Comparison of ENCODE assay signal across 20 cellular contexts in the genomic region with DNA sequence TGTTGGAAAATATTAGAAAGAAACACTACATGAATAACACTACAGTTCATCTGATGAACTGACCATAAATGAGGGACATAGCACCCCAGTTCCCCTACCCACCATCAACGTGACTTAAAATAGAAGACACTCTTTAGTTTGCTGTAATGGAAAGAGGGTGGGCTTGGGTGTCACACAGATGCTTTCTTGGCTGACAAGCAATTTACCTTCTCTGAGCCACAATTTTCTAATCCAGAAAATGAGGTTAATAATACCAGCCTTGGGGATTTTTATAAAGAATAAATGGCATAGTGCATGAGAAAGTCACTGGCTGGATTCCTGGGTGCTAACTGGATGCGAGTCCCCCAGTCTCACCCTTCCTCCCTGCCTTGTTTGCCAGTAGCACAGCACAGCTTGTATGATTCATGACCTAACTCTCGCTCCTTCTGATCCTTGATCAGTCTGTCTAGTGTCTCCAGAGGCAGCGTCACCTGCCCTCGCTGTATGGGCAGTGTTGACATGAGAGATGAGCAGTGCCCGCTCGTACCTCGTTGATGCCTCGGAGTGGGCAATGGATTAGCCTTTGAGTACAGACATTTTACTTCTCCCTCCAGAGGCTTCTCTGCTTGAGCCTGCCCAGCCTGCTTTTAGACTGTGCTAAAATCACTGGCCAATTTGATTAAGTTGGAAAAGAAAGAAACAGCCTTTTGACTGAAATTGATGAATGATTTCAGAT.
DNase-seq lines count a peak whose midpoint lies in the region; ATAC-seq, FAIRE-seq and TF ChIP-seq lines count a peak whose summit lies in the region.
"Had no signal": no experiment of that assay in that cellular context is flagged by ENCODE, and none has a peak within 500 bp of the region (broad histone marks: within the 10 kb centered on the region; RNA-seq: fewer than 3 reads in every experiment).

No MANE protein-coding gene starts in this region.

- peaks cover 12% of the 10 kb centered on the region for H3K4me1 ChIP-seq in BE2C
- no peaks in the 10 kb centered on the region for H3K4me1 ChIP-seq in HepG2 (ENCODE audit: insufficient read depth, low read length)
- H3K4me1 ChIP-seq in GM23338 (ENCODE audit: insufficient read depth): no peaks in the 10 kb centered on the region

- POLR2A ChIA-PET in HepG2 (lab: Yijun Ruan, JAX): no interaction called here

- no peak overlapping the region for H2AFZ ChIP-seq in HepG2 (ENCODE audit: low read length)
- H2AFZ ChIP-seq in GM23338: no peak overlapping the region

- H3K27me3 Mint-ChIP-seq in nephron (ENCODE audit: low read depth): no peaks in the 10 kb centered on the region
- no peaks in the 10 kb centered on the region for H3K27me3 Mint-ChIP-seq in GM23338 (ENCODE audit: insufficient read depth, low read depth, poor library complexity)
- H3K27me3 Mint-ChIP-seq: B cell; CD4-positive, CD25-positive, alpha-beta regulatory T cell had no signal

- no peak for TF ChIP-seq EP300 in HepG2 (IDR thresholded peaks at IDR 0.05; ENCODE audit: low read depth in 2 of 2, low read length in 2 of 2)
- TF ChIP-seq EP300 in HepG2 (CRISPR knock-in tag; IDR thresholded peaks at IDR 0.05; ENCODE audit: borderline replicate concordance): no peak

- H3K27ac ChIP-seq in HepG2 (ENCODE audit: extremely low read length, insufficient read depth, low read length) (no peak overlapping the region), GM23338 (ENCODE audit: low read depth) (no peak overlapping the region)

- H3K36me3 Mint-ChIP-seq in nephron (ENCODE audit: low read depth) (no peaks in the 10 kb centered on the region), GM23338 (ENCODE audit: low read depth) (no peaks in the 10 kb centered on the region)
- H3K36me3 Mint-ChIP-seq: CD4-positive, CD25-positive, alpha-beta regulatory T cell; CD8-positive, alpha-beta memory T cell had no signal

- DNase-seq in BE2C (peak; percentile 55), M059J (ENCODE audit: low read depth) (peak; percentile 5), urothelium cell line (ENCODE audit: low spot score) (no peak), HepG2 (ENCODE audit: low spot score) (no peak), GM23338 (ENCODE audit: low spot score) (no peak), HuH-7.5 (ENCODE audit: low spot score) (no peak)
- DNase-seq: C1 segment of cervical spinal cord; CD4-positive, CD25-positive, alpha-beta regulatory T cell; CD8-positive, alpha-beta memory T cell; COR-L47; DMS 273 treated with DMSO at 0.1 percent for 48 hours; DMS53; DND-41; HCEC 1CT; IMR-90 had no signal

- H3K9ac ChIP-seq in HepG2 (ENCODE audit: insufficient read depth, low read depth, low read length): no peak overlapping the region

- H3K36me3 ChIP-seq in BE2C: no peaks in the 10 kb centered on the region
- H3K36me3 ChIP-seq in HepG2 (replicated peaks in 1 of 2; ENCODE audit: control insufficient read depth in 1 of 2, insufficient read depth in 2 of 2, low read length in 2 of 2): no peaks in the 10 kb centered on the region
- no peaks in the 10 kb centered on the region for H3K36me3 ChIP-seq in GM23338 (ENCODE audit: insufficient read depth)

- peaks cover 7% of the 10 kb centered on the region for H3K4me1 Mint-ChIP-seq in nephron
- H3K4me1 Mint-ChIP-seq in GM23338: no peaks in the 10 kb centered on the region
- H3K4me1 Mint-ChIP-seq: B cell had no signal

- no peak for ATAC-seq in HepG2
- no peak for ATAC-seq in GM23338

- intact Hi-C loops in HepG2 (cut with micrococcal nuclease; ENCODE audit: unreplicated experiment): no loop called here

- no peaks in the 10 kb centered on the region for H3K79me2 ChIP-seq in HepG2 (ENCODE audit: insufficient read depth, low read length)
- no peaks in the 10 kb centered on the region for H3K79me2 ChIP-seq in GM23338 (replicated peaks; ENCODE audit: insufficient read depth)

- peak overlapping the region in 2 of 3 experiments; percentile 26 to 71 for H3K27ac Mint-ChIP-seq in nephron
- H3K27ac Mint-ChIP-seq in GM23338: no peak overlapping the region
- H3K27ac Mint-ChIP-seq: B cell; CD4-positive, CD25-positive, alpha-beta regulatory T cell; CD8-positive, alpha-beta memory T cell had no signal

- H3K4me3 Mint-ChIP-seq in nephron (no peak overlapping the region), GM23338 (no peak overlapping the region)
- H3K4me3 Mint-ChIP-seq: B cell; CD4-positive, CD25-positive, alpha-beta regulatory T cell; CD8-positive, alpha-beta memory T cell had no signal

- H3K27me3 ChIP-seq in BE2C (no peaks in the 10 kb centered on the region), HepG2 (ENCODE audit: control insufficient read depth in 1 of 2, insufficient read depth in 2 of 2, low read length in 2 of 2) (no peaks in the 10 kb centered on the region), GM23338 (ENCODE audit: insufficient read depth) (no peaks in the 10 kb centered on the region)

- H4K20me1 ChIP-seq in HepG2 (ENCODE audit: insufficient read depth, low read length): no peaks in the 10 kb centered on the region
- H4K20me1 ChIP-seq in GM23338 (replicated peaks; ENCODE audit: insufficient read depth): no peaks in the 10 kb centered on the region

- H3F3A ChIP-seq in GM23338 (replicated peaks; ENCODE audit: low read depth): no peaks in the 10 kb centered on the region

- no peak for TF ChIP-seq RAD21 in HepG2 (CRISPR knock-in tag; IDR thresholded peaks at IDR 0.05)

- no peak for TF ChIP-seq CTCF in BE2C (IDR thresholded peaks at IDR 0.05; ENCODE audit: low read depth, low read length)
- no peak for TF ChIP-seq CTCF in nephron (IDR thresholded peaks at IDR 0.05; ENCODE audit: unreplicated experiment in 3 of 3)
- no peak for TF ChIP-seq CTCF in HepG2 (CRISPR knock-in tag; IDR thresholded peaks at IDR 0.05)
- TF ChIP-seq CTCF in GM23338 (conservative IDR thresholded peaks at IDR 0.05; ENCODE audit: low read depth in 2 of 2): no peak

- in situ Hi-C loops in HepG2 (cut with HindIII; ENCODE audit: extremely low pct_ligation_motif_present, low pct_unique_long_range_greater_than_20kb): no loop called here

- H3K9me3 ChIP-seq in BE2C: no peaks in the 10 kb centered on the region
- H3K9me3 ChIP-seq in HepG2 (ENCODE audit: low read length): peaks cover 82% of the 10 kb centered on the region

- no peak for TF ChIP-seq POLR2A in HepG2 (IDR thresholded peaks at IDR 0.05; ENCODE audit: insufficient read depth in 1 of 2, low read depth in 2 of 2, low read length in 2 of 2)

- FAIRE-seq in urothelium cell line (lab: Jason Lieb, UNC): peak; percentile 44
- no peak for FAIRE-seq in HepG2 (lab: Jason Lieb, UNC)
- FAIRE-seq: G401.6, GM12891, GM19239 had no signal

- peaks cover 8% of the 10 kb centered on the region for H3K9me2 ChIP-seq in GM23338 (ENCODE audit: insufficient read depth)

- no TSS peak for BruUV-seq in HepG2 (replicated peaks; lab: Mats Ljungman, UMichigan)

- peaks cover 13% of the 10 kb centered on the region for H3K9me3 Mint-ChIP-seq in nephron
- H3K9me3 Mint-ChIP-seq in GM23338: peaks cover 8% of the 10 kb centered on the region

- CTCF ChIA-PET in HepG2 (lab: Yijun Ruan, JAX; ENCODE audit: low intra/inter-chr PET ratio, low total read pairs): no interaction called here

- H3K4me3 ChIP-seq in BE2C (ENCODE audit: low read depth, low read length): no peak overlapping the region
- H3K4me3 ChIP-seq in HepG2 (replicated peaks in 1 of 3; ENCODE audit: insufficient read depth in 1 of 3, low read depth in 2 of 3, low read length in 3 of 3): no peak overlapping the region
- H3K4me3 ChIP-seq in GM23338: no peak overlapping the region

- 19% methylated on average over 9 of the region's 9 CpGs for WGBS in HepG2 (ENCODE audit: low lambda C conversion rate)

- no peak overlapping the region for H3K4me2 ChIP-seq in HepG2 (ENCODE audit: low read depth, low read length)
- no peak overlapping the region for H3K4me2 ChIP-seq in GM23338

TF ChIP-seq in HepG2, 621 proteins besides CTCF, POLR2A, EP300 and RAD21 (continues in another document):
- TF ChIP-seq IRX3 (CRISPR knock-in tag; IDR thresholded peaks at IDR 0.05; ENCODE audit: borderline replicate concordance, low read depth) (no peak), MAF1 (CRISPR knock-in tag; IDR thresholded peaks at IDR 0.05; ENCODE audit: borderline replicate concordance) (no peak), NR3C1 (CRISPR knock-in tag; IDR thresholded peaks at IDR 0.05) (no peak)

TF ChIP-seq in GM23338, 12 proteins besides CTCF, POLR2A, EP300 and RAD21:
- no peak for TF ChIP-seq JUNB (IDR thresholded peaks at IDR 0.05; ENCODE audit: unreplicated experiment)
- TF ChIP-seq, protein P1, sequence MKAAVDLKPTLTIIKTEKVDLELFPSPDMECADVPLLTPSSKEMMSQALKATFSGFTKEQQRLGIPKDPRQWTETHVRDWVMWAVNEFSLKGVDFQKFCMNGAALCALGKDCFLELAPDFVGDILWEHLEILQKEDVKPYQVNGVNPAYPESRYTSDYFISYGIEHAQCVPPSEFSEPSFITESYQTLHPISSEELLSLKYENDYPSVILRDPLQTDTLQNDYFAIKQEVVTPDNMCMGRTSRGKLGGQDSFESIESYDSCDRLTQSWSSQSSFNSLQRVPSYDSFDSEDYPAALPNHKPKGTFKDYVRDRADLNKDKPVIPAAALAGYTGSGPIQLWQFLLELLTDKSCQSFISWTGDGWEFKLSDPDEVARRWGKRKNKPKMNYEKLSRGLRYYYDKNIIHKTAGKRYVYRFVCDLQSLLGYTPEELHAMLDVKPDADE (IDR thresholded peaks at IDR 0.05): no peak
- no peak for TF ChIP-seq NANOG (IDR thresholded peaks at IDR 0.05; ENCODE audit: borderline replicate concordance)

Comparison
In these comparisons a context has a peak if more than half of its experiments do, and no peak if none do; other contexts are left out.
1. DNase-seq: peak in BE2C (single experiment) and M059J (single experiment); none in urothelium cell line (single experiment), HepG2 (single experiment), GM23338 (single experiment) and HuH-7.5 (single experiment).